ENCODE assay signal across 9 cellular contexts in the genomic region with DNA sequence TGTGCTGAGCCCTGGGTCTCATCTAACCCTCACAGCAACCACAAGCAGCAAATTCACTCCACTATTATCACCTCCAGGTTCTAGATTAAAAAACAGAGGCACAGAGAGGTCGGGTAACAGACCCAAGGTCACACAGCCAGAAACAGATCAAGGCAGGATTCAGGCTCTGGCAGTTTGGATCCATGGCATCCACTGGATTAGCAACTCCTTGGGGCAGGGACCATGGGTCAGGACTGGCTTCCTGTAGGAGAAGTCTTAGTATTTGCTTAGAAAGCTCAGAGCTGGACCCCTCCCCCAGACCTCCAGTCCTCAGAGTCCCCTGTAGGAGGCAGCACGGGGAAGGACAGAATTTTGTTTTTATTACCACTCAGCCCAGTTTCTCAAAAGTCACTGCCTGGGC. TPM values are rescaled to one million over a fixed set of nuclear protein-coding genes. Genes with fewer than 3 reads are reported as not detected.
A peak's percentile ranks its signal among the peaks of the same experiment; 100 is the strongest.
DNase-seq lines count a peak whose midpoint lies in the region; ATAC-seq and TF ChIP-seq lines count a peak whose summit lies in the region.
"Had no signal": no experiment of that assay in that cellular context is flagged by ENCODE, and none has a peak within 500 bp of the region (broad histone marks: within the 10 kb centered on the region; RNA-seq: fewer than 3 reads in every experiment).

No MANE protein-coding gene starts in this region.

- CTCF ChIA-PET in activated CD4-positive, alpha-beta memory T cell treated with anti-CD3 and anti-CD28 coated beads, Interleukin-2, amount 10 ng/mL, durations not matched to agents 7 days and 5 days (lab: Charles Lee): interaction anchor here (0.8 to 2.5 kb wide), 11 partner anchors 10 to 52 kb away, joined by 3 to 13 read pairs (median 4); a partner anchor contains a TSS

- no peaks in the 10 kb centered on the region for H3K9me3 Mint-ChIP-seq in activated CD4-positive, alpha-beta memory T cell treated with anti-CD3 and anti-CD28 coated beads, Interleukin-2, amount 10 ng/mL, durations not matched to agents 7 days and 5 days

- no peak overlapping the region for H2AFZ ChIP-seq in hepatocyte

- no peaks in the 10 kb centered on the region for H3K79me2 ChIP-seq in hepatocyte

- peak; percentile 7 for TF ChIP-seq CTCF in GM20000 (IDR thresholded peaks at IDR 0.05; ENCODE audit: extremely low read depth, missing control alignments)
- TF ChIP-seq CTCF in hepatocyte (IDR thresholded peaks at IDR 0.05; ENCODE audit: poor library complexity): peak; percentile 29

- no peaks in the 10 kb centered on the region for H3K9me2 ChIP-seq in hepatocyte (replicated peaks; ENCODE audit: insufficient read depth)

- H3K9me3 ChIP-seq in BLaER1: no peaks in the 10 kb centered on the region
- H3K9me3 ChIP-seq in hepatocyte (ENCODE audit: low read depth): no peaks in the 10 kb centered on the region

- H3K4me2 ChIP-seq in BLaER1: peak overlapping the region; percentile 98
- no peak overlapping the region for H3K4me2 ChIP-seq in hepatocyte

- H4K20me1 ChIP-seq in BLaER1 (peaks cover 83% of the 10 kb centered on the region), hepatocyte (ENCODE audit: insufficient read depth, poor library complexity, severe bottlenecking) (no peaks in the 10 kb centered on the region)

- peak overlapping the region; percentile 84 for H3K9ac ChIP-seq in BLaER1

- DNase-seq in GM20000 (ENCODE audit: low spot score): no peak
- peak; percentile 45 for DNase-seq in activated CD4-positive, alpha-beta memory T cell treated with anti-CD3 and anti-CD28 coated beads, Interleukin-2, amount 10 ng/mL, durations not matched to agents 7 days and 5 days
- no peak for DNase-seq in hepatocyte (ENCODE audit: low spot score)
- DNase-seq in ureter (ENCODE audit: low spot score): no peak
- no peak for DNase-seq in D341Med (ENCODE audit: low spot score)
- DNase-seq: NCI-H510A treated with DMSO at 0.1 percent for 48 hours had no signal

- H3K27ac Mint-ChIP-seq in activated CD4-positive, alpha-beta memory T cell treated with anti-CD3 and anti-CD28 coated beads, Interleukin-2, amount 10 ng/mL, durations not matched to agents 7 days and 5 days: no peak overlapping the region

- POLR2A ChIA-PET in activated CD4-positive, alpha-beta memory T cell treated with anti-CD3 and anti-CD28 coated beads, Interleukin-2, amount 10 ng/mL, durations not matched to agents 7 days and 5 days (lab: Charles Lee): interaction anchor here (0.6 to 7.5 kb wide), 5 partner anchors 12 to 34 kb away, joined by 3 to 80 read pairs (median 12); a partner anchor contains a TSS

- H3K4me1 Mint-ChIP-seq in activated CD4-positive, alpha-beta memory T cell treated with anti-CD3 and anti-CD28 coated beads, Interleukin-2, amount 10 ng/mL, durations not matched to agents 7 days and 5 days: peaks cover 53% of the 10 kb centered on the region

- H3K27me3 Mint-ChIP-seq in activated CD4-positive, alpha-beta memory T cell treated with anti-CD3 and anti-CD28 coated beads, Interleukin-2, amount 10 ng/mL, durations not matched to agents 7 days and 5 days: no peaks in the 10 kb centered on the region

- peaks cover 7% of the 10 kb centered on the region for H3K36me3 Mint-ChIP-seq in activated CD4-positive, alpha-beta memory T cell treated with anti-CD3 and anti-CD28 coated beads, Interleukin-2, amount 10 ng/mL, durations not matched to agents 7 days and 5 days (ENCODE audit: low read depth)

- no peak overlapping the region for H3K4me3 Mint-ChIP-seq in activated CD4-positive, alpha-beta memory T cell treated with anti-CD3 and anti-CD28 coated beads, Interleukin-2, amount 10 ng/mL, durations not matched to agents 7 days and 5 days

- peak overlapping the region; percentile 72; the same call in 1 of the 2 replicates for H3K4me3 ChIP-seq in BLaER1
- H3K4me3 ChIP-seq in hepatocyte: no peak overlapping the region

- peak overlapping the region; percentile 89; the same call in 1 of the 2 replicates for H3K27ac ChIP-seq in BLaER1
- peak overlapping the region; percentile 97 for H3K27ac ChIP-seq in hepatocyte

- H3K27me3 ChIP-seq in BLaER1 (no peaks in the 10 kb centered on the region), hepatocyte (no peaks in the 10 kb centered on the region)

- ATAC-seq in GM21526 (IDR thresholded peaks at IDR 0.05; ENCODE audit: low FRiP score, unreplicated experiment) (no peak), GM21786 (IDR thresholded peaks at IDR 0.05; ENCODE audit: unreplicated experiment) (no peak)

- H3K4me1 ChIP-seq in BLaER1: peaks cover 100% of the 10 kb centered on the region
- peaks cover 47% of the 10 kb centered on the region for H3K4me1 ChIP-seq in hepatocyte (ENCODE audit: insufficient read depth)

- H3K36me3 ChIP-seq in BLaER1 (peaks cover 71% of the 10 kb centered on the region; the same call in 1 of the 2 replicates), hepatocyte (replicated peaks; ENCODE audit: insufficient read depth, low read depth) (no peaks in the 10 kb centered on the region)

- WGBS in hepatocyte (ENCODE audit: low lambda C conversion rate, missing lambda C conversion rate): 84% methylated on average over 2 of the region's 2 CpGs

RNA-seq across cellular contexts. Expression of a gene that starts 34.4 kb away (rescaled TPM):
- 100 to 1,000 TPM; 276 to 278 TPM for total RNA-seq in activated CD4-positive, alpha-beta memory T cell treated with anti-CD3 and anti-CD28 coated beads, Interleukin-2, amount 10 ng/mL, durations not matched to agents 7 days and 5 days
- total RNA-seq in hepatocyte (77.6 and 85.1 TPM in 2 replicates), ureter (149 TPM)
- polyA plus RNA-seq in hepatocyte: 266 and 285 TPM in 2 replicates
